Comparison of ENCODE assay signal across 8 cellular contexts in genomic region chr10:128859738-128860386, GRCh38.
DNase-seq lines count a peak whose midpoint lies in the region; ATAC-seq and TF ChIP-seq lines count a peak whose summit lies in the region.

No MANE protein-coding gene starts in this region.

- no peaks in the 10 kb centered on the region for H3K36me3 ChIP-seq in thyroid gland

- 75% methylated on average over 8 of the region's 8 CpGs for WGBS in thyroid gland, 2 donors

- H3K27me3 Mint-ChIP-seq in stimulated activated naive CD8-positive, alpha-beta T cell treated with anti-CD3 and anti-CD28 coated beads, Interleukin-15, amount 100 ng/mL, for 72 hours = peaks cover 13% of the 10 kb centered on the region
- H3K27me3 Mint-ChIP-seq in stimulated activated naive B cell treated with anti-CD40 and anti-IgM and Interleukin-4, amounts not matched to agents 10 μg/mL and 1 μg/mL and 100 μg/mL, for 72 hours = peaks cover 0 to 10% of the 10 kb centered on the region in 2 donors
- H3K27me3 Mint-ChIP-seq in activated CD8-positive, alpha-beta memory T cell treated with anti-CD3 and anti-CD28 coated beads, Interleukin-2, amount 10 ng/mL, durations not matched to agents 7 days and 5 days = no peaks in the 10 kb centered on the region

- TF ChIP-seq CTCF in foreskin fibroblast (IDR thresholded peaks at IDR 0.05; ENCODE audit: low read depth, low read length) (peak; percentile 9), thyroid gland (IDR thresholded peaks at IDR 0.05) (peak in 5 of 6 experiments; percentile 27 to 50 (median 40))

- H3K27me3 ChIP-seq in thyroid gland = no peaks in the 10 kb centered on the region

- no peak for TF ChIP-seq POLR2A in thyroid gland (IDR thresholded peaks at IDR 0.05)

- H3K4me3 ChIP-seq in foreskin fibroblast (ENCODE audit: low read depth in 1 of 2, low read length in 2 of 2) = no peak overlapping the region
- no peak overlapping the region for H3K4me3 ChIP-seq in thyroid gland (replicated peaks in 1 of 3)

- CTCF ChIA-PET in activated CD8-positive, alpha-beta memory T cell treated with anti-CD3 and anti-CD28 coated beads, Interleukin-2, amount 10 ng/mL, durations not matched to agents 7 days and 5 days (lab: Charles Lee) = interaction anchor here (1.0 to 1.1 kb wide), 2 partner anchors 9 to 133 kb away, joined by 3 read pairs; no protein-coding TSS in a partner anchor

- H3K27ac ChIP-seq in thyroid gland = no peak overlapping the region

- peak; percentile 38 for DNase-seq in stimulated activated naive CD8-positive, alpha-beta T cell treated with anti-CD3 and anti-CD28 coated beads, Interleukin-15, Interleukin-2, amounts not matched to agents 100 U/mL and 50 U/mL, for 24 hours
- no peak for DNase-seq in stimulated activated naive CD8-positive, alpha-beta T cell treated with anti-CD3 and anti-CD28 coated beads, Interleukin-15, amount 100 ng/mL, for 72 hours
- DNase-seq in OCI-M1 (lab: John Stamatoyannopoulos, UW) (peak; percentile 38), foreskin fibroblast (no peak), thyroid gland (peak in 1 of 2 donors; percentile 17), AG08396 (ENCODE audit: low spot score) (no peak)
- no peak for DNase-seq in stimulated activated naive B cell treated with anti-CD40 and anti-IgM and Interleukin-4, amounts not matched to agents 10 μg/mL and 1 μg/mL and 100 μg/mL, for 72 hours
- no peak for DNase-seq in activated CD8-positive, alpha-beta memory T cell treated with anti-CD3 and anti-CD28 coated beads, Interleukin-2, amount 10 ng/mL, durations not matched to agents 7 days and 5 days

- no peaks in the 10 kb centered on the region for H3K36me3 Mint-ChIP-seq in stimulated activated naive B cell treated with anti-CD40 and anti-IgM and Interleukin-4, amounts not matched to agents 10 μg/mL and 1 μg/mL and 100 μg/mL, for 72 hours
- H3K36me3 Mint-ChIP-seq in activated CD8-positive, alpha-beta memory T cell treated with anti-CD3 and anti-CD28 coated beads, Interleukin-2, amount 10 ng/mL, durations not matched to agents 7 days and 5 days = no peaks in the 10 kb centered on the region

- ATAC-seq in stimulated activated naive CD8-positive, alpha-beta T cell treated with anti-CD3 and anti-CD28 coated beads, Interleukin-15, Interleukin-2, amounts not matched to agents 100 U/mL and 50 U/mL, for 24 hours = no peak
- no peak for ATAC-seq in stimulated activated naive CD8-positive, alpha-beta T cell treated with anti-CD3 and anti-CD28 coated beads, Interleukin-15, amount 100 ng/mL, for 72 hours
- ATAC-seq in stimulated activated naive B cell treated with anti-CD40 and anti-IgM and Interleukin-4, amounts not matched to agents 10 μg/mL and 1 μg/mL and 100 μg/mL, for 72 hours (replicated peaks) = no peak
- ATAC-seq in activated CD8-positive, alpha-beta memory T cell treated with anti-CD3 and anti-CD28 coated beads, Interleukin-2, amount 10 ng/mL, durations not matched to agents 7 days and 5 days = no peak

- H3K4me1 Mint-ChIP-seq in stimulated activated naive CD8-positive, alpha-beta T cell treated with anti-CD3 and anti-CD28 coated beads, Interleukin-15, amount 100 ng/mL, for 72 hours = no peaks in the 10 kb centered on the region
- no peaks in the 10 kb centered on the region for H3K4me1 Mint-ChIP-seq in stimulated activated naive B cell treated with anti-CD40 and anti-IgM and Interleukin-4, amounts not matched to agents 10 μg/mL and 1 μg/mL and 100 μg/mL, for 72 hours
- no peaks in the 10 kb centered on the region for H3K4me1 Mint-ChIP-seq in activated CD8-positive, alpha-beta memory T cell treated with anti-CD3 and anti-CD28 coated beads, Interleukin-2, amount 10 ng/mL, durations not matched to agents 7 days and 5 days

- no peaks in the 10 kb centered on the region for H3K9me3 ChIP-seq in thyroid gland

- no peak overlapping the region for H3K4me3 Mint-ChIP-seq in stimulated activated naive CD8-positive, alpha-beta T cell treated with anti-CD3 and anti-CD28 coated beads, Interleukin-15, amount 100 ng/mL, for 72 hours
- H3K4me3 Mint-ChIP-seq in stimulated activated naive B cell treated with anti-CD40 and anti-IgM and Interleukin-4, amounts not matched to agents 10 μg/mL and 1 μg/mL and 100 μg/mL, for 72 hours = no peak overlapping the region
- no peak overlapping the region for H3K4me3 Mint-ChIP-seq in activated CD8-positive, alpha-beta memory T cell treated with anti-CD3 and anti-CD28 coated beads, Interleukin-2, amount 10 ng/mL, durations not matched to agents 7 days and 5 days

- intact Hi-C loops in thyroid gland (cut with DNase I) = no loop called here

- H3K9me3 Mint-ChIP-seq in stimulated activated naive CD8-positive, alpha-beta T cell treated with anti-CD3 and anti-CD28 coated beads, Interleukin-15, amount 100 ng/mL, for 72 hours = no peaks in the 10 kb centered on the region
- peaks cover 0 to 5% of the 10 kb centered on the region in 2 donors for H3K9me3 Mint-ChIP-seq in stimulated activated naive B cell treated with anti-CD40 and anti-IgM and Interleukin-4, amounts not matched to agents 10 μg/mL and 1 μg/mL and 100 μg/mL, for 72 hours
- H3K9me3 Mint-ChIP-seq in activated CD8-positive, alpha-beta memory T cell treated with anti-CD3 and anti-CD28 coated beads, Interleukin-2, amount 10 ng/mL, durations not matched to agents 7 days and 5 days (ENCODE audit: low read depth) = no peaks in the 10 kb centered on the region

- H3K4me1 ChIP-seq in thyroid gland = peaks cover 10 to 14% of the 10 kb centered on the region in 2 donors

- H3K27ac Mint-ChIP-seq in stimulated activated naive CD8-positive, alpha-beta T cell treated with anti-CD3 and anti-CD28 coated beads, Interleukin-15, amount 100 ng/mL, for 72 hours = no peak overlapping the region
- H3K27ac Mint-ChIP-seq in stimulated activated naive B cell treated with anti-CD40 and anti-IgM and Interleukin-4, amounts not matched to agents 10 μg/mL and 1 μg/mL and 100 μg/mL, for 72 hours = no peak overlapping the region
- H3K27ac Mint-ChIP-seq in activated CD8-positive, alpha-beta memory T cell treated with anti-CD3 and anti-CD28 coated beads, Interleukin-2, amount 10 ng/mL, durations not matched to agents 7 days and 5 days = no peak overlapping the region

Comparison
In these comparisons a context has a peak if more than half of its experiments do, and no peak if none do; other contexts are left out.
1. DNase-seq: peak in stimulated activated naive CD8-positive, alpha-beta T cell treated with anti-CD3 and anti-CD28 coated beads, Interleukin-15, Interleukin-2, amounts not matched to agents 100 U/mL and 50 U/mL, for 24 hours (single experiment) and OCI-M1 (single experiment); none in stimulated activated naive CD8-positive, alpha-beta T cell treated with anti-CD3 and anti-CD28 coated beads, Interleukin-15, amount 100 ng/mL, for 72 hours (0 of 2), foreskin fibroblast (0 of 2), AG08396 (single experiment), stimulated activated naive B cell treated with anti-CD40 and anti-IgM and Interleukin-4, amounts not matched to agents 10 μg/mL and 1 μg/mL and 100 μg/mL, for 72 hours (single experiment) and activated CD8-positive, alpha-beta memory T cell treated with anti-CD3 and anti-CD28 coated beads, Interleukin-2, amount 10 ng/mL, durations not matched to agents 7 days and 5 days (single experiment).